In the genomic region with DNA sequence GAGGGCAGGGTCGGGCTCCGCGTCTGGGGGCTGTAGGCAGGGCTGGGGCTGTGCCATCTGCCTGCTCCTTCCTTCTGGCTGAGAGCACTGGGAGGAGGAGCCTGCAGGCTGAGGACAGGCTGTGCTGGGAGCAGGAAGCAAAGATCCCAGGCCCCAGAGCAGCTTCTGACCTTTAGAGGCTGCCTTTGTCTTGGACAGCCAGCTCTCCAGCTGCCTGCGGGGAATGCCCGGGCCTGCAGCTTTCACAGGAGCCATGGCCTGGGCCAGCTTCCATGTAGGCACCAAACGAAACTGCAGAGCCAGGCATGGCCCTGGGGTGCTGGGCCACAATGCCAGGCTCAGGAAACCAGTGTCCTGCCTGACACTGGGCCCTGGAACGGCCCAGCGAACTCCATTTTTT, we compare ENCODE assay signal across 9 cellular contexts.
DNase-seq lines count a peak whose midpoint lies in the region; ATAC-seq and TF ChIP-seq lines count a peak whose summit lies in the region.
"Had no signal": no experiment of that assay in that cellular context is flagged by ENCODE, and none has a peak within 500 bp of the region (broad histone marks: within the 10 kb centered on the region; RNA-seq: fewer than 3 reads in every experiment).

No MANE protein-coding gene starts in this region.

- H3K27me3 ChIP-seq in rectal smooth muscle tissue (ENCODE audit: control insufficient read depth, insufficient read depth, low read length), result no peaks in the 10 kb centered on the region

- no peak overlapping the region for H3K9ac ChIP-seq in rectal smooth muscle tissue (ENCODE audit: low read length)

- no peaks in the 10 kb centered on the region for H3K36me3 ChIP-seq in rectal smooth muscle tissue (ENCODE audit: control insufficient read depth, insufficient read depth, low read length)

- in situ Hi-C loops in astrocyte of the spinal cord (cut with HindIII; ENCODE audit: low sequenced_read_pairs), result no loop called here

- peak; percentile 59 for DNase-seq in EL
- DNase-seq in astrocyte of the spinal cord (ENCODE audit: low read depth, low spot score), result peak; percentile 20
- peak; percentile 65 to 79 for DNase-seq in hippocampal formation (lab: John Stamatoyannopoulos, UW)
- no peak for DNase-seq in activated gamma-delta T cell (lab: John Stamatoyannopoulos, UW)
- DNase-seq: stimulated activated CD4-positive, alpha-beta T cell treated with anti-CD3 and anti-CD28 coated beads, Interleukin-4, amount 100 ng/mL, for 24 hours had no signal

- no peak overlapping the region for H3K4me3 ChIP-seq in astrocyte of the spinal cord (ENCODE audit: low read depth, low read length)
- H3K4me3 ChIP-seq in rectal smooth muscle tissue (ENCODE audit: low read length), result no peak overlapping the region

- peaks cover 14% of the 10 kb centered on the region for H3K4me1 ChIP-seq in rectal smooth muscle tissue (ENCODE audit: control insufficient read depth, insufficient read depth, low read length)

- ATAC-seq in GM21381 (IDR thresholded peaks at IDR 0.05; ENCODE audit: unreplicated experiment) (no peak), GM19351 (IDR thresholded peaks at IDR 0.05; ENCODE audit: unreplicated experiment) (no peak), HG03045 (IDR thresholded peaks at IDR 0.05; ENCODE audit: unreplicated experiment) (no peak)

- no peak for TF ChIP-seq CTCF in astrocyte of the spinal cord (IDR thresholded peaks at IDR 0.05; ENCODE audit: low read depth, low read length)

- peak overlapping the region; percentile 86 for H3K27ac ChIP-seq in rectal smooth muscle tissue (ENCODE audit: low read depth, low read length)
